In the genomic region with DNA sequence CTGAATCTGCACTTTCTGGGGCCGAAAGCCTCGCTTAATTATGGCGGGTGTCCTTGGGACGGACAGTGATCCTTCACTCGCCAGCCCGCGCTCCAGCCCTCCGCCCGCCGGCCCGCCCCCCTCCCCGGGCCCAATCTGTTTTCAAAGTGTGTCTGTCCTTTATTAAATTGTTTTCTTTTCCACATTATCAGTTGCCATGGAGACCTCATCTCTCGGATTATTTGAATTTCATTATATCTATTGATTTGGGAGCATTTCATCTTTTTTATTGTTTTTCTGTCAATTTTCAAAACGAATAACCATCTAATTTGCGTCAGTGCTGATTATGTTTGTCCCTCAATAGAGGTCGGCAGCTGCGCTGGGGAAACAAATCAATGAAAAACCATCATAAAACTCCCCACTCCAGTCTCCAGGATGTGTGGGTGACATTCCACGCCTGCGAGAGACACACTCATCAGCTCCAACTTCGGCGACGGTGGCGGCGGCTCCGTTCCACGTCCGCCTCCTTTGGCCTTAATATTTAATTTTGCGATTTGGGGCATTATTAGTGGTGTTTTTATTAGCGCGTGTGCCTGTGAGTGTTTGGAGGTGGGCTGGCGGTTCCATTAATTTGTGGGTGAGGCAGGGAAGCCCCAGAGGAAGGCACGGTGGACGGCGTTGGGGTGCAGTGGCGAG, we compare ENCODE assay signal across 26 cellular contexts.
DNase-seq lines count a peak whose midpoint lies in the region; ATAC-seq and TF ChIP-seq lines count a peak whose summit lies in the region.
"Had no signal": no experiment of that assay in that cellular context is flagged by ENCODE, and none has a peak within 500 bp of the region (broad histone marks: within the 10 kb centered on the region; RNA-seq: fewer than 3 reads in every experiment).

No MANE protein-coding gene starts in this region.

- H4K20me1 ChIP-seq in SK-N-SH (ENCODE audit: insufficient read depth) (no peaks in the 10 kb centered on the region), neural progenitor cell (ENCODE audit: low read depth) (peaks cover 37% of the 10 kb centered on the region)

- H3K27me3 ChIP-seq in SK-N-SH (ENCODE audit: insufficient read depth) (no peaks in the 10 kb centered on the region), esophagus muscularis mucosa (no peaks in the 10 kb centered on the region), neural progenitor cell (no peaks in the 10 kb centered on the region), transverse colon (no peaks in the 10 kb centered on the region), aorta (ENCODE audit: control insufficient read depth in 1 of 2, insufficient read depth in 2 of 2, low read length in 1 of 2) (no peaks in the 10 kb centered on the region)
- H3K27me3 ChIP-seq: BLaER1, ovary had no signal

- no peaks in the 10 kb centered on the region for H3K36me3 ChIP-seq in SK-N-SH (replicated peaks in 1 of 2; ENCODE audit: control insufficient read depth in 1 of 2, insufficient read depth in 2 of 2, low read length in 1 of 2)
- H3K36me3 ChIP-seq in esophagus muscularis mucosa, result no peaks in the 10 kb centered on the region
- no peaks in the 10 kb centered on the region for H3K36me3 ChIP-seq in neural progenitor cell
- H3K36me3 ChIP-seq in transverse colon, result no peaks in the 10 kb centered on the region
- H3K36me3 ChIP-seq in aorta (ENCODE audit: control insufficient read depth in 1 of 2, insufficient read depth in 2 of 2, low read length in 1 of 2), result no peaks in the 10 kb centered on the region
- H3K36me3 ChIP-seq: BLaER1, ovary had no signal

- H3K27ac ChIP-seq in SK-N-SH (ENCODE audit: low read depth in 2 of 2, low read length in 1 of 2) (no peak overlapping the region), esophagus muscularis mucosa (replicated peaks in 1 of 4) (peak overlapping the region; percentile 86 to 96 (median 91)), neural progenitor cell (no peak overlapping the region), transverse colon (peak overlapping the region; percentile 83 to 95 (median 94)), aorta (ENCODE audit: low read depth in 1 of 2, low read length in 2 of 2) (no peak overlapping the region)
- H3K27ac ChIP-seq: BLaER1 had no signal

- no peak overlapping the region for H2AFZ ChIP-seq in SK-N-SH (ENCODE audit: low read depth)
- no peak overlapping the region for H2AFZ ChIP-seq in neural progenitor cell (replicated peaks)

- no peak overlapping the region for H3K4me3 ChIP-seq in SK-N-SH (ENCODE audit: low read depth in 2 of 2, low read length in 1 of 2)
- peak overlapping the region in 1 of 4 donors; percentile 7 for H3K4me3 ChIP-seq in esophagus muscularis mucosa
- H3K4me3 ChIP-seq in neural progenitor cell, result no peak overlapping the region
- no peak overlapping the region for H3K4me3 ChIP-seq in transverse colon
- H3K4me3 ChIP-seq in aorta (ENCODE audit: low read length in 2 of 2), result no peak overlapping the region
- H3K4me3 ChIP-seq: BLaER1, ovary had no signal

- peak overlapping the region; percentile 80 for H3K27ac Mint-ChIP-seq in neural progenitor cell
- H3K27ac Mint-ChIP-seq: activated naive CD4-positive, alpha-beta T cell treated with anti-CD3 and anti-CD28 coated beads, Interleukin-2, amount 50 U/mL, for 72 hours; activated T-helper 17 cell treated with anti-CD3 and anti-CD28 coated beads, Interleukin-2, amount 50 U/mL, for 72 hours; dendritic cell treated with granulocyte-macrophage colony-stimulating factor and Interleukin-4, amounts not matched to agents 40 ng/mL and 50 ng/mL, for 4 days had no signal

- no peaks in the 10 kb centered on the region for H3K36me3 Mint-ChIP-seq in neural progenitor cell
- H3K36me3 Mint-ChIP-seq: activated naive CD4-positive, alpha-beta T cell treated with anti-CD3 and anti-CD28 coated beads, Interleukin-2, amount 50 U/mL, for 72 hours; naive B cell had no signal

- H3K4me1 ChIP-seq in SK-N-SH (ENCODE audit: control insufficient read depth in 1 of 2, insufficient read depth in 2 of 2, low read depth in 1 of 2, low read length in 1 of 2) (peaks cover 0 to 50% of the 10 kb centered on the region in 2 experiments; a peak in 1 of 4 replicates), esophagus muscularis mucosa (peaks cover 79 to 100% (median 100%) of the 10 kb centered on the region in 4 donors), neural progenitor cell (peaks cover 50% of the 10 kb centered on the region), transverse colon (peaks cover 53 to 96% (median 72%) of the 10 kb centered on the region in 4 donors), aorta (ENCODE audit: control insufficient read depth in 1 of 2, insufficient read depth in 2 of 2, low read length in 2 of 2) (no peaks in the 10 kb centered on the region)

- H3K9ac ChIP-seq in SK-N-SH, result no peak overlapping the region
- H3K9ac ChIP-seq in neural progenitor cell, result no peak overlapping the region
- H3K9ac ChIP-seq: BLaER1 had no signal

- H3K9me3 ChIP-seq in SK-N-SH (no peaks in the 10 kb centered on the region), esophagus muscularis mucosa (no peaks in the 10 kb centered on the region), neural progenitor cell (ENCODE audit: low read depth) (no peaks in the 10 kb centered on the region), transverse colon (no peaks in the 10 kb centered on the region), aorta (ENCODE audit: control insufficient read depth, low read length) (no peaks in the 10 kb centered on the region)
- H3K9me3 ChIP-seq: BLaER1, ovary had no signal

- DNase-seq in SK-N-SH, result peak; percentile 83
- DNase-seq in esophagus muscularis mucosa (ENCODE audit: extremely low spot score), result no peak
- DNase-seq in neural progenitor cell (ENCODE audit: low spot score), result no peak
- DNase-seq in transverse colon, result no peak
- no peak for DNase-seq in HUDEP-2 (lab: John Stamatoyannopoulos, UW; ENCODE audit: unreplicated experiment in 76 of 76)
- DNase-seq in aorta, result no peak
- DNase-seq: activated CD4-positive, alpha-beta T cell treated with anti-CD3 and anti-CD28 coated beads, Interleukin-2, amount 50 U/mL, for 4 hours; activated CD4-positive, CD25-positive, alpha-beta regulatory T cell; activated CD8-positive, alpha-beta memory T cell treated with anti-CD3 and anti-CD28 coated beads, Interleukin-2, amount 50 U/mL, for 4 hours; anterior cingulate cortex; COR-L47; DMS79; GF-D8; Karpas-422; mesendoderm; naive B cell; NCI-H1694; ovary; SW 1271; T1000 had no signal

- no peaks in the 10 kb centered on the region for H3K9me2 ChIP-seq in SK-N-SH

- intact Hi-C loops in esophagus muscularis mucosa (cut with DNase I), result no loop called here
- intact Hi-C loops in transverse colon (cut with DNase I; ENCODE audit: low total_unique reads), result no loop called here
- intact Hi-C loops in aorta (cut with DNase I), result no loop called here

- no peak for TF ChIP-seq EP300 in SK-N-SH (IDR thresholded peaks at IDR 0.05; ENCODE audit: borderline replicate concordance in 1 of 2, low read depth in 1 of 2, low read length in 1 of 2)
- no peak for TF ChIP-seq EP300 in esophagus muscularis mucosa (IDR thresholded peaks at IDR 0.05)
- TF ChIP-seq EP300 in transverse colon (IDR thresholded peaks at IDR 0.05; ENCODE audit: low read depth), result no peak

- H3K4me2 ChIP-seq in SK-N-SH (no peak overlapping the region), neural progenitor cell (no peak overlapping the region)

- in situ Hi-C loops in transverse colon (cut with MboI; ENCODE audit: low pct_ligation_motif_present in 1 of 4, low pct_unique_long_range_greater_than_20kb in 1 of 4, low sequenced_read_pairs in 3 of 4), result no loop called here

- H3K9me3 Mint-ChIP-seq in neural progenitor cell, result no peaks in the 10 kb centered on the region
- H3K9me3 Mint-ChIP-seq: activated naive CD4-positive, alpha-beta T cell treated with anti-CD3 and anti-CD28 coated beads, Interleukin-2, amount 50 U/mL, for 72 hours; activated T-helper 17 cell treated with anti-CD3 and anti-CD28 coated beads, Interleukin-2, amount 50 U/mL, for 72 hours; dendritic cell treated with granulocyte-macrophage colony-stimulating factor and Interleukin-4, amounts not matched to agents 40 ng/mL and 50 ng/mL, for 4 days; naive B cell had no signal

- no peak for TF ChIP-seq RAD21 in SK-N-SH (IDR thresholded peaks at IDR 0.05; ENCODE audit: low read length)

- TF ChIP-seq POLR2A in esophagus muscularis mucosa (IDR thresholded peaks at IDR 0.05; ENCODE audit: low read depth) (no peak), transverse colon (IDR thresholded peaks at IDR 0.05) (no peak)

- H3K27me3 Mint-ChIP-seq in neural progenitor cell (ENCODE audit: insufficient read depth, low read depth), result peaks cover 2% of the 10 kb centered on the region
- H3K27me3 Mint-ChIP-seq: activated T-helper 17 cell treated with anti-CD3 and anti-CD28 coated beads, Interleukin-2, amount 50 U/mL, for 72 hours; naive B cell had no signal

- no peaks in the 10 kb centered on the region for H3F3A ChIP-seq in SK-N-SH (replicated peaks; ENCODE audit: insufficient read depth)
- H3F3A ChIP-seq in neural progenitor cell (ENCODE audit: low read depth), result peaks cover 22% of the 10 kb centered on the region

- POLR2A ChIA-PET in SK-N-SH (lab: Yijun Ruan, JAX), result no interaction called here

- H3K79me2 ChIP-seq in SK-N-SH (ENCODE audit: insufficient read depth) (no peaks in the 10 kb centered on the region), neural progenitor cell (ENCODE audit: low read depth) (no peaks in the 10 kb centered on the region)

- H3K4me1 Mint-ChIP-seq in neural progenitor cell, result peaks cover 63% of the 10 kb centered on the region
- H3K4me1 Mint-ChIP-seq: activated T-helper 17 cell treated with anti-CD3 and anti-CD28 coated beads, Interleukin-2, amount 50 U/mL, for 72 hours had no signal

- CTCF ChIA-PET in SK-N-SH (lab: Yijun Ruan, JAX), result interaction anchor here (1.2 to 1.7 kb wide), 2 partner anchors 195 to 242 kb away, joined by 4 to 7 read pairs; no protein-coding TSS in a partner anchor

- TF ChIP-seq CTCF in SK-N-SH (IDR thresholded peaks at IDR 0.05), result no peak
- no peak for TF ChIP-seq CTCF in esophagus muscularis mucosa (IDR thresholded peaks at IDR 0.05)
- no peak for TF ChIP-seq CTCF in neural progenitor cell (IDR thresholded peaks at IDR 0.05)
- TF ChIP-seq CTCF in transverse colon (IDR thresholded peaks at IDR 0.05), result no peak

- H3K4me3 Mint-ChIP-seq in neural progenitor cell, result no peak overlapping the region
- H3K4me3 Mint-ChIP-seq: activated T-helper 17 cell treated with anti-CD3 and anti-CD28 coated beads, Interleukin-2, amount 50 U/mL, for 72 hours; dendritic cell treated with granulocyte-macrophage colony-stimulating factor and Interleukin-4, amounts not matched to agents 40 ng/mL and 50 ng/mL, for 4 days had no signal

- WGBS in SK-N-SH (ENCODE audit: low lambda C conversion rate), result 75% methylated on average over 35 of the region's 35 CpGs
- WGBS in esophagus muscularis mucosa, result 83% methylated on average over 35 of the region's 35 CpGs
- 50 to 71% methylated on average over 16 to 35 of the region's 35 CpGs for WGBS in transverse colon (ENCODE audit: low coverage in 1 of 2), 2 donors
- WGBS in aorta, 2 donors, result 92% methylated on average over 35 of the region's 35 CpGs

- ATAC-seq in SK-N-SH treated with all-trans-retinoic acid at 6 μM for 48 hours, result no peak
- no peak for ATAC-seq in aorta (ENCODE audit: low FRiP score)
- ATAC-seq in HG03045 (IDR thresholded peaks at IDR 0.05; ENCODE audit: unreplicated experiment), result no peak
- ATAC-seq: activated naive CD4-positive, alpha-beta T cell treated with anti-CD3 and anti-CD28 coated beads, Interleukin-2, amount 50 U/mL, for 72 hours; activated T-helper 17 cell treated with anti-CD3 and anti-CD28 coated beads, Interleukin-2, amount 50 U/mL, for 72 hours had no signal

TF ChIP-seq in SK-N-SH treated with all-trans-retinoic acid at 6 μM for 48 hours, 23 proteins besides CTCF, POLR2A, EP300 and RAD21 (continues in another document):
- TF ChIP-seq ZNF8 (CRISPR knock-in tag; IDR thresholded peaks at IDR 0.05), result no peak

Comparison
In these comparisons a context has a peak if more than half of its experiments do, and no peak if none do; other contexts are left out.
1. H3K27ac ChIP-seq: peak in esophagus muscularis mucosa (4 of 4) and transverse colon (4 of 4); none in SK-N-SH (0 of 2), neural progenitor cell (single experiment) and aorta (0 of 2).